ENCODE assay signal across 8 cellular contexts in genomic region chr2:207944334-207944733, GRCh38.
"Had no signal": no experiment of that assay in that cellular context is flagged by ENCODE, and none has a peak within 500 bp of the region (broad histone marks: within the 10 kb centered on the region; RNA-seq: fewer than 3 reads in every experiment).

No MANE protein-coding gene starts in this region.

- H3K9me3 ChIP-seq: HAP-1 had no signal

- H3K4me3 Mint-ChIP-seq: GM23338, HFFc6, IgD-negative memory B cell had no signal

- H3K4me2 ChIP-seq: KMS-11 had no signal

- H3K27ac Mint-ChIP-seq: GM23338, HFFc6, IgD-negative memory B cell had no signal

- H3K9me3 Mint-ChIP-seq: GM23338, HFFc6, IgD-negative memory B cell had no signal

- ATAC-seq: HCT116 had no signal

- DNase-seq: HFFc6, Karpas-422 had no signal

- H3K36me3 ChIP-seq: HAP-1 had no signal

- H3K9ac ChIP-seq: KMS-11 had no signal

- H3K27me3 Mint-ChIP-seq: IgD-negative memory B cell had no signal

- H3K4me3 ChIP-seq: GM23338, HAP-1 had no signal

- H3K27ac ChIP-seq: HL-60, KMS-11 had no signal
